In the genomic region with DNA sequence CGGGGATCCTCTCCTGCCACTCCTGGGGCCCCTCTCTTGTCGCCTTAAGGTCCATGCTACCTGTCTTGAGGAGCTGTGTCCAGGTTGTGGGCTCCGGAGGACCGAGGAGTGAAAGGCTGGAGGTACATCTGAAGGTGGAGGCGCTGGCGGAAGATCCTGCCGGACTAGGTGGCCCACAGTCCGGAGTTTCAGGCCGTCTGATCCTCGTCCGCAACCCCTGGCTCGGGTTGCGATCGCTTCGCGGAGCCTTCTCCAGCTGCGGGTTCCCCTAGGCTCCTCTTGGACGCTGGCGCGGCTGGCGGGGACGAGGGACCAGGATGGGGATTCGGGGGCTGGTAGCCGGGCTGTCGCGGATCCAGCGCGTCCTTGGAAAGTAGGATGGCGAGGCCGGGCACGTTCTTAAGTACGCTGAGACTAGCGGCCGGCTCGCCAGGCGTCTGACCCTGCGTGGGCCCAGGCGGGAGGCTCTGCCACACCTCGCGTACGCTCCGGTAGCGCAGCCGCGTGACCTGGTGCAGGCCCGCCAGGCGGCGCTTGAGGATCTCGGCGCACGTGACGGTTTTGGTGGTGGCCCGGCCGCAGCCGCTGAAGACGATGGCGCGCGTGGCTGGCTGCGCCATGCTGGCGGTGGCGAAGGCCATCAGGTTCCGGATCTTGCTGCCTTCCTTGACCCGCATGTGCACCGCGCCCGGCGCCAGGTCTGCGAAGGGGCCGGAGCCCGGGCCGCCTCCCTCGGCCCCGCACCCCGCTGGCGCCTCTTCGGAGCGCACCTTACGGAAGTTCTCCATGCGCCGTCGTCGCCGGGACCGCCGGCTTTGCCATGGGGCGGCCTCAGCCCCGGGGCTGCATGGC, we compare ENCODE assay signal across 1 cellular context.
A peak's percentile ranks its signal among the peaks of the same experiment; 100 is the strongest.
TF ChIP-seq lines count a peak whose summit lies in the region.

No MANE protein-coding gene starts in this region.

TF ChIP-seq in WTC11, 78 proteins besides CTCF, POLR2A, EP300 and RAD21 (continued from another document and continues in another):
- no peak for TF ChIP-seq ZNF425 (CRISPR knock-in tag; conservative IDR thresholded peaks at IDR 0.05)
- peak; percentile 98 for TF ChIP-seq ELF4 (CRISPR knock-in tag; IDR thresholded peaks at IDR 0.05; ENCODE audit: low read depth)
- TF ChIP-seq OVOL2 (CRISPR knock-in tag; IDR thresholded peaks at IDR 0.05; ENCODE audit: borderline replicate concordance) = no peak
- TF ChIP-seq, protein P1, sequence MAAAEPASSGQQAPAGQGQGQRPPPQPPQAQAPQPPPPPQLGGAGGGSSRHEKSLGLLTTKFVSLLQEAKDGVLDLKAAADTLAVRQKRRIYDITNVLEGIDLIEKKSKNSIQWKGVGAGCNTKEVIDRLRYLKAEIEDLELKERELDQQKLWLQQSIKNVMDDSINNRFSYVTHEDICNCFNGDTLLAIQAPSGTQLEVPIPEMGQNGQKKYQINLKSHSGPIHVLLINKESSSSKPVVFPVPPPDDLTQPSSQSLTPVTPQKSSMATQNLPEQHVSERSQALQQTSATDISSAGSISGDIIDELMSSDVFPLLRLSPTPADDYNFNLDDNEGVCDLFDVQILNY (CRISPR knock-in tag; IDR thresholded peaks at IDR 0.05) = peak; percentile 96
- TF ChIP-seq, protein P2, sequence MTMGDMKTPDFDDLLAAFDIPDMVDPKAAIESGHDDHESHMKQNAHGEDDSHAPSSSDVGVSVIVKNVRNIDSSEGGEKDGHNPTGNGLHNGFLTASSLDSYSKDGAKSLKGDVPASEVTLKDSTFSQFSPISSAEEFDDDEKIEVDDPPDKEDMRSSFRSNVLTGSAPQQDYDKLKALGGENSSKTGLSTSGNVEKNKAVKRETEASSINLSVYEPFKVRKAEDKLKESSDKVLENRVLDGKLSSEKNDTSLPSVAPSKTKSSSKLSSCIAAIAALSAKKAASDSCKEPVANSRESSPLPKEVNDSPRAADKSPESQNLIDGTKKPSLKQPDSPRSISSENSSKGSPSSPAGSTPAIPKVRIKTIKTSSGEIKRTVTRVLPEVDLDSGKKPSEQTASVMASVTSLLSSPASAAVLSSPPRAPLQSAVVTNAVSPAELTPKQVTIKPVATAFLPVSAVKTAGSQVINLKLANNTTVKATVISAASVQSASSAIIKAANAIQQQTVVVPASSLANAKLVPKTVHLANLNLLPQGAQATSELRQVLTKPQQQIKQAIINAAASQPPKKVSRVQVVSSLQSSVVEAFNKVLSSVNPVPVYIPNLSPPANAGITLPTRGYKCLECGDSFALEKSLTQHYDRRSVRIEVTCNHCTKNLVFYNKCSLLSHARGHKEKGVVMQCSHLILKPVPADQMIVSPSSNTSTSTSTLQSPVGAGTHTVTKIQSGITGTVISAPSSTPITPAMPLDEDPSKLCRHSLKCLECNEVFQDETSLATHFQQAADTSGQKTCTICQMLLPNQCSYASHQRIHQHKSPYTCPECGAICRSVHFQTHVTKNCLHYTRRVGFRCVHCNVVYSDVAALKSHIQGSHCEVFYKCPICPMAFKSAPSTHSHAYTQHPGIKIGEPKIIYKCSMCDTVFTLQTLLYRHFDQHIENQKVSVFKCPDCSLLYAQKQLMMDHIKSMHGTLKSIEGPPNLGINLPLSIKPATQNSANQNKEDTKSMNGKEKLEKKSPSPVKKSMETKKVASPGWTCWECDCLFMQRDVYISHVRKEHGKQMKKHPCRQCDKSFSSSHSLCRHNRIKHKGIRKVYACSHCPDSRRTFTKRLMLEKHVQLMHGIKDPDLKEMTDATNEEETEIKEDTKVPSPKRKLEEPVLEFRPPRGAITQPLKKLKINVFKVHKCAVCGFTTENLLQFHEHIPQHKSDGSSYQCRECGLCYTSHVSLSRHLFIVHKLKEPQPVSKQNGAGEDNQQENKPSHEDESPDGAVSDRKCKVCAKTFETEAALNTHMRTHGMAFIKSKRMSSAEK (CRISPR knock-in tag; IDR thresholded peaks at IDR 0.05; ENCODE audit: borderline replicate concordance) = 0 out of 2 replicates have a peak, but pooled peaks have one; percentile 30
- peak; percentile 82; the same call in 1 of the 2 replicates for TF ChIP-seq PREB (CRISPR knock-in tag; IDR thresholded peaks at IDR 0.05; ENCODE audit: borderline replicate concordance)
- no peak for TF ChIP-seq NFATC4 (CRISPR knock-in tag; IDR thresholded peaks at IDR 0.05)
- peak; percentile 92 for TF ChIP-seq FOXJ3 (CRISPR knock-in tag; IDR thresholded peaks at IDR 0.05; ENCODE audit: borderline replicate concordance)
- TF ChIP-seq PRRX2 (CRISPR knock-in tag; IDR thresholded peaks at IDR 0.05) = no peak
- TF ChIP-seq JUN (CRISPR knock-in tag; IDR thresholded peaks at IDR 0.05) = peak; percentile 92; the same call in 1 of the 2 replicates
- TF ChIP-seq, protein P3, sequence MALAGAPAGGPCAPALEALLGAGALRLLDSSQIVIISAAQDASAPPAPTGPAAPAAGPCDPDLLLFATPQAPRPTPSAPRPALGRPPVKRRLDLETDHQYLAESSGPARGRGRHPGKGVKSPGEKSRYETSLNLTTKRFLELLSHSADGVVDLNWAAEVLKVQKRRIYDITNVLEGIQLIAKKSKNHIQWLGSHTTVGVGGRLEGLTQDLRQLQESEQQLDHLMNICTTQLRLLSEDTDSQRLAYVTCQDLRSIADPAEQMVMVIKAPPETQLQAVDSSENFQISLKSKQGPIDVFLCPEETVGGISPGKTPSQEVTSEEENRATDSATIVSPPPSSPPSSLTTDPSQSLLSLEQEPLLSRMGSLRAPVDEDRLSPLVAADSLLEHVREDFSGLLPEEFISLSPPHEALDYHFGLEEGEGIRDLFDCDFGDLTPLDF (CRISPR knock-in tag; IDR thresholded peaks at IDR 0.05) = peak; percentile 98
- TF ChIP-seq ZNF219 (CRISPR knock-in tag; IDR thresholded peaks at IDR 0.05; ENCODE audit: borderline replicate concordance) = peak; percentile 78; the same call in 1 of the 2 replicates
- no peak for TF ChIP-seq GRHL2 (CRISPR knock-in tag; IDR thresholded peaks at IDR 0.05; ENCODE audit: insufficient replicate concordance, severe bottlenecking)
- TF ChIP-seq, protein P4, sequence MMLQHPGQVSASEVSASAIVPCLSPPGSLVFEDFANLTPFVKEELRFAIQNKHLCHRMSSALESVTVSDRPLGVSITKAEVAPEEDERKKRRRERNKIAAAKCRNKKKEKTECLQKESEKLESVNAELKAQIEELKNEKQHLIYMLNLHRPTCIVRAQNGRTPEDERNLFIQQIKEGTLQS (CRISPR knock-in tag; conservative IDR thresholded peaks at IDR 0.05) = peak; percentile 95
- peak; percentile 88; the same call in 1 of the 2 replicates for TF ChIP-seq ATF6 (CRISPR knock-in tag; IDR thresholded peaks at IDR 0.05)
- TF ChIP-seq, protein P5, sequence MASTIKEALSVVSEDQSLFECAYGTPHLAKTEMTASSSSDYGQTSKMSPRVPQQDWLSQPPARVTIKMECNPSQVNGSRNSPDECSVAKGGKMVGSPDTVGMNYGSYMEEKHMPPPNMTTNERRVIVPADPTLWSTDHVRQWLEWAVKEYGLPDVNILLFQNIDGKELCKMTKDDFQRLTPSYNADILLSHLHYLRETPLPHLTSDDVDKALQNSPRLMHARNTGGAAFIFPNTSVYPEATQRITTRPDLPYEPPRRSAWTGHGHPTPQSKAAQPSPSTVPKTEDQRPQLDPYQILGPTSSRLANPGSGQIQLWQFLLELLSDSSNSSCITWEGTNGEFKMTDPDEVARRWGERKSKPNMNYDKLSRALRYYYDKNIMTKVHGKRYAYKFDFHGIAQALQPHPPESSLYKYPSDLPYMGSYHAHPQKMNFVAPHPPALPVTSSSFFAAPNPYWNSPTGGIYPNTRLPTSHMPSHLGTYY (CRISPR knock-in tag; IDR thresholded peaks at IDR 0.05) = 0 out of 2 replicates have a peak, but pooled peaks have one; percentile 26
- peak; percentile 85 for TF ChIP-seq ZNF263 (CRISPR knock-in tag; IDR thresholded peaks at IDR 0.05; ENCODE audit: low read depth)
- TF ChIP-seq TP53 (CRISPR knock-in tag; IDR thresholded peaks at IDR 0.05) = peak; percentile 99
- TF ChIP-seq E2F4 (CRISPR knock-in tag; IDR thresholded peaks at IDR 0.05; ENCODE audit: borderline replicate concordance, low read depth) = peak; percentile 84; the same call in 1 of the 2 replicates
- TF ChIP-seq CBFB (CRISPR knock-in tag; IDR thresholded peaks at IDR 0.05; ENCODE audit: low read depth) = peak; percentile 99
- peak; percentile 96 for TF ChIP-seq NR1H2 (CRISPR knock-in tag; IDR thresholded peaks at IDR 0.05)
- TF ChIP-seq CREB1 (CRISPR knock-in tag; IDR thresholded peaks at IDR 0.05) = peak; percentile 98
- TF ChIP-seq ZNF232 (CRISPR knock-in tag; IDR thresholded peaks at IDR 0.05) = peak; percentile 93
- TF ChIP-seq KAT7 (CRISPR knock-in tag; IDR thresholded peaks at IDR 0.05; ENCODE audit: borderline replicate concordance) = peak; percentile 99
- no peak for TF ChIP-seq GTF2I (CRISPR knock-in tag; conservative IDR thresholded peaks at IDR 0.05)
- peak; percentile 93 for TF ChIP-seq STAT6 (CRISPR knock-in tag; conservative IDR thresholded peaks at IDR 0.05; ENCODE audit: low read depth)
- TF ChIP-seq CREM (CRISPR knock-in tag; IDR thresholded peaks at IDR 0.05) = peak; percentile 89
- no peak for TF ChIP-seq ZNF396 (CRISPR knock-in tag; IDR thresholded peaks at IDR 0.05; ENCODE audit: borderline replicate concordance)
- TF ChIP-seq, protein P6, sequence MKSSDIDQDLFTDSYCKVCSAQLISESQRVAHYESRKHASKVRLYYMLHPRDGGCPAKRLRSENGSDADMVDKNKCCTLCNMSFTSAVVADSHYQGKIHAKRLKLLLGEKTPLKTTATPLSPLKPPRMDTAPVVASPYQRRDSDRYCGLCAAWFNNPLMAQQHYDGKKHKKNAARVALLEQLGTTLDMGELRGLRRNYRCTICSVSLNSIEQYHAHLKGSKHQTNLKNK (CRISPR knock-in tag; IDR thresholded peaks at IDR 0.05) = no peak
